Comparison of ENCODE assay signal across 33 cellular contexts in genomic region chr11:127202105-127202504, GRCh38.
"Had no signal": no experiment of that assay in that cellular context is flagged by ENCODE, and none has a peak within 500 bp of the region (broad histone marks: within the 10 kb centered on the region; RNA-seq: fewer than 3 reads in every experiment).

No MANE protein-coding gene starts in this region.

- H3K27me3 ChIP-seq: adrenal gland, ascending aorta, body of pancreas, brain microvascular endothelial cell, breast epithelium, cardiac muscle cell had no signal

- DNase-seq: activated effector memory CD4-positive, alpha-beta T cell treated with anti-CD3 and anti-CD28 coated beads, Interleukin-2, amount 50 U/mL, for 16 hours; activated effector memory CD4-positive, alpha-beta T cell treated with Interleukin-2 at 50 U/mL for 16 hours; activated gamma-delta T cell; activated gamma-delta T cell treated with Interleukin-2 at 50 U/mL for 16 hours; activated naive CD4-positive, alpha-beta T cell; activated naive CD4-positive, alpha-beta T cell treated with anti-CD3 and anti-CD28 coated beads for 36 hours; activated naive CD4-positive, alpha-beta T cell treated with anti-CD3 and anti-CD28 coated beads, Interleukin-2, amount 10 ng/mL, durations not matched to agents 7 days and 5 days; activated naive CD4-positive, alpha-beta T cell treated with anti-CD3 and anti-CD28 coated beads, Interleukin-2, amount 50 U/mL, for 16 hours; activated naive CD4-positive, alpha-beta T cell treated with Interleukin-2 at 50 U/mL for 16 hours; activated naive CD8-positive, alpha-beta T cell treated with anti-CD3 and anti-CD28 coated beads for 36 hours; activated naive CD8-positive, alpha-beta T cell treated with anti-CD3 and anti-CD28 coated beads, Interleukin-2, amount 10 ng/mL, durations not matched to agents 7 days and 5 days; activated naive CD8-positive, alpha-beta T cell treated with anti-CD3 and anti-CD28 coated beads, Interleukin-2, amount 50 U/mL, for 24 hours; activated T-cell treated with anti-CD3 and anti-CD28 coated beads, Interleukin-2, amount 50 U/mL, for 24 hours; activated T-cell treated with anti-CD3 and anti-CD28 coated beads, Interleukin-2, amount 50 U/mL, for 4 hours; activated T-cell treated with anti-CD3 and anti-CD28 coated beads, Interleukin-2, amount 50 U/mL, for 48 hours; activated T-cell treated with anti-CD3 and anti-CD28 coated beads, Interleukin-2, amount 50 U/mL, for 72 hours; adrenal gland; amniotic stem cell; amygdala; anterior cingulate cortex; aorta; body of pancreas; brain microvascular endothelial cell; caudate nucleus; central memory CD4-positive, alpha-beta T cell; cerebellar nuclear complex had no signal

- H3K9me3 ChIP-seq: adrenal gland, ascending aorta, body of pancreas had no signal

- FAIRE-seq: astrocyte, bronchial epithelial cell had no signal

- H3K4me1 ChIP-seq: adrenal gland, ascending aorta, body of pancreas, breast epithelium had no signal

- H3K36me3 ChIP-seq: adrenal gland, ascending aorta, brain microvascular endothelial cell, breast epithelium, cardiac muscle cell had no signal

- ATAC-seq: activated naive CD4-positive, alpha-beta T cell treated with anti-CD3 and anti-CD28 coated beads, Interleukin-2, amount 50 U/mL, for 72 hours; activated naive CD8-positive, alpha-beta T cell treated with anti-CD3 and anti-CD28 coated beads, Interleukin-2, amount 50 U/mL, for 24 hours; activated T-cell treated with anti-CD3 and anti-CD28 coated beads, Interleukin-2, amount 50 U/mL, for 4 hours; activated T-cell treated with anti-CD3 and anti-CD28 coated beads, Interleukin-2, amount 50 U/mL, for 72 hours; activated T-helper 17 cell treated with anti-CD3 and anti-CD28 coated beads, Interleukin-2, amount 50 U/mL, for 72 hours; body of pancreas had no signal

- H3K4me3 ChIP-seq: adrenal gland, ascending aorta, body of pancreas, breast epithelium, cardiac muscle cell had no signal

- H3K27ac ChIP-seq: adrenal gland, ascending aorta, body of pancreas, brain microvascular endothelial cell, breast epithelium, cardiac muscle cell had no signal
